Comparison of ENCODE assay signal across 1 cellular context in the genomic region with DNA sequence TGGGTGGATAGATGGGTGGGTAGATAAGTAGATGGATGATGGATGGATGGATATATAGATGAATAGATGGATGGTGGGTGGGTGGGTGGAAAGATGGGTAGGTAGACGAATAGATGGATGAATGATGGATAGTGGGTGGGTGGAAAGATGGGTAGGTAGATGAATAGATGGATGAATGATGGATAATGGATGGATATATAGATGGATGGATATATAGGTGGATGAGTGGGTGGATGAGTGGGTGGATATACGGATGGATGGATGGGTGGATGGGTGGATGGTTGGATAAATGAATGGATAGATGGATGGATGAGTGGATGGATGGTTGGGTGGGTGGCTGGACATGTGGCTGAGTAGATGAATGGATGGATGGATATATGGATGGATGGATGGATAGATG.
A peak's percentile ranks its signal among the peaks of the same experiment; 100 is the strongest.
TF ChIP-seq lines count a peak whose summit lies in the region.

No MANE protein-coding gene starts in this region.

TF ChIP-seq in K562, 482 proteins besides CTCF, POLR2A, EP300 and RAD21:
- TF ChIP-seq MAZ (CRISPR knock-in tag; conservative IDR thresholded peaks at IDR 0.05 in 1 of 2, IDR thresholded peaks at IDR 0.05 in 1 of 2), result no peak
- TF ChIP-seq PHF21A (IDR thresholded peaks at IDR 0.05; ENCODE audit: borderline replicate concordance, low read depth), result no peak
- TF ChIP-seq, protein P1, sequence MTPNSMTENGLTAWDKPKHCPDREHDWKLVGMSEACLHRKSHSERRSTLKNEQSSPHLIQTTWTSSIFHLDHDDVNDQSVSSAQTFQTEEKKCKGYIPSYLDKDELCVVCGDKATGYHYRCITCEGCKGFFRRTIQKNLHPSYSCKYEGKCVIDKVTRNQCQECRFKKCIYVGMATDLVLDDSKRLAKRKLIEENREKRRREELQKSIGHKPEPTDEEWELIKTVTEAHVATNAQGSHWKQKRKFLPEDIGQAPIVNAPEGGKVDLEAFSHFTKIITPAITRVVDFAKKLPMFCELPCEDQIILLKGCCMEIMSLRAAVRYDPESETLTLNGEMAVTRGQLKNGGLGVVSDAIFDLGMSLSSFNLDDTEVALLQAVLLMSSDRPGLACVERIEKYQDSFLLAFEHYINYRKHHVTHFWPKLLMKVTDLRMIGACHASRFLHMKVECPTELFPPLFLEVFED (CRISPR knock-in tag; conservative IDR thresholded peaks at IDR 0.05), result 0 out of 2 replicates have a peak, but pooled peaks have one; percentile 45
- TF ChIP-seq EGR1 (conservative IDR thresholded peaks at IDR 0.05), result peak; percentile 62
- peak in 1 of 2 experiments; percentile 19; a peak in 1 of 4 replicates for TF ChIP-seq HDAC1 (IDR thresholded peaks at IDR 0.05)
